2 cellular contexts compared by ENCODE assay signal in the genomic region with DNA sequence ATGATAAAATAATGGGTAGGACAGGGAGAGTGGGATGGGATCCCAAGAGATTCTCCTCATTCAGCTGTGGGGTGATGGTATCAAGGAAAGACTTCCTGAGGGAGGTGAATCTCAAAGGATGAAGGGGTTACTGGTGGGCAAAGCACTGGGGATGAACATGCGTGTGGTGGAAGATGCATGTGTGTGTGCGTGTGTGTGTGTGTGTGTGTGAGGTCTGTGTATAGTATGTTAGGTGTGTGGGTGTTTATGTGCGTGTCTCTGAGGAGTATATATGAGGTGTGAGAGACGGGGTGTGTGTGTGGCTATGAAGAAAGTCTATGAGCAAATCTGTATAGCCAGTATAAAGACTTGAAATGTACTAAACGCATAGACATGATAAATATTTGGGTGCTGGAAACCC.
TF ChIP-seq lines count a peak whose summit lies in the region.

No MANE protein-coding gene starts in this region.

TF ChIP-seq in GM23338, 12 proteins besides CTCF, POLR2A, EP300 and RAD21 (continued from another document):
- TF ChIP-seq, protein P1, sequence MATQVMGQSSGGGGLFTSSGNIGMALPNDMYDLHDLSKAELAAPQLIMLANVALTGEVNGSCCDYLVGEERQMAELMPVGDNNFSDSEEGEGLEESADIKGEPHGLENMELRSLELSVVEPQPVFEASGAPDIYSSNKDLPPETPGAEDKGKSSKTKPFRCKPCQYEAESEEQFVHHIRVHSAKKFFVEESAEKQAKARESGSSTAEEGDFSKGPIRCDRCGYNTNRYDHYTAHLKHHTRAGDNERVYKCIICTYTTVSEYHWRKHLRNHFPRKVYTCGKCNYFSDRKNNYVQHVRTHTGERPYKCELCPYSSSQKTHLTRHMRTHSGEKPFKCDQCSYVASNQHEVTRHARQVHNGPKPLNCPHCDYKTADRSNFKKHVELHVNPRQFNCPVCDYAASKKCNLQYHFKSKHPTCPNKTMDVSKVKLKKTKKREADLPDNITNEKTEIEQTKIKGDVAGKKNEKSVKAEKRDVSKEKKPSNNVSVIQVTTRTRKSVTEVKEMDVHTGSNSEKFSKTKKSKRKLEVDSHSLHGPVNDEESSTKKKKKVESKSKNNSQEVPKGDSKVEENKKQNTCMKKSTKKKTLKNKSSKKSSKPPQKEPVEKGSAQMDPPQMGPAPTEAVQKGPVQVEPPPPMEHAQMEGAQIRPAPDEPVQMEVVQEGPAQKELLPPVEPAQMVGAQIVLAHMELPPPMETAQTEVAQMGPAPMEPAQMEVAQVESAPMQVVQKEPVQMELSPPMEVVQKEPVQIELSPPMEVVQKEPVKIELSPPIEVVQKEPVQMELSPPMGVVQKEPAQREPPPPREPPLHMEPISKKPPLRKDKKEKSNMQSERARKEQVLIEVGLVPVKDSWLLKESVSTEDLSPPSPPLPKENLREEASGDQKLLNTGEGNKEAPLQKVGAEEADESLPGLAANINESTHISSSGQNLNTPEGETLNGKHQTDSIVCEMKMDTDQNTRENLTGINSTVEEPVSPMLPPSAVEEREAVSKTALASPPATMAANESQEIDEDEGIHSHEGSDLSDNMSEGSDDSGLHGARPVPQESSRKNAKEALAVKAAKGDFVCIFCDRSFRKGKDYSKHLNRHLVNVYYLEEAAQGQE (IDR thresholded peaks at IDR 0.05; ENCODE audit: unreplicated experiment), result no peak
- no peak for TF ChIP-seq JUNB (IDR thresholded peaks at IDR 0.05; ENCODE audit: unreplicated experiment)

TF ChIP-seq in K562, 482 proteins besides CTCF, POLR2A, EP300 and RAD21 (continued from another document):
- TF ChIP-seq, protein P2, sequence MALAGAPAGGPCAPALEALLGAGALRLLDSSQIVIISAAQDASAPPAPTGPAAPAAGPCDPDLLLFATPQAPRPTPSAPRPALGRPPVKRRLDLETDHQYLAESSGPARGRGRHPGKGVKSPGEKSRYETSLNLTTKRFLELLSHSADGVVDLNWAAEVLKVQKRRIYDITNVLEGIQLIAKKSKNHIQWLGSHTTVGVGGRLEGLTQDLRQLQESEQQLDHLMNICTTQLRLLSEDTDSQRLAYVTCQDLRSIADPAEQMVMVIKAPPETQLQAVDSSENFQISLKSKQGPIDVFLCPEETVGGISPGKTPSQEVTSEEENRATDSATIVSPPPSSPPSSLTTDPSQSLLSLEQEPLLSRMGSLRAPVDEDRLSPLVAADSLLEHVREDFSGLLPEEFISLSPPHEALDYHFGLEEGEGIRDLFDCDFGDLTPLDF (CRISPR knock-in tag; IDR thresholded peaks at IDR 0.05), result no peak
- TF ChIP-seq, protein P3, sequence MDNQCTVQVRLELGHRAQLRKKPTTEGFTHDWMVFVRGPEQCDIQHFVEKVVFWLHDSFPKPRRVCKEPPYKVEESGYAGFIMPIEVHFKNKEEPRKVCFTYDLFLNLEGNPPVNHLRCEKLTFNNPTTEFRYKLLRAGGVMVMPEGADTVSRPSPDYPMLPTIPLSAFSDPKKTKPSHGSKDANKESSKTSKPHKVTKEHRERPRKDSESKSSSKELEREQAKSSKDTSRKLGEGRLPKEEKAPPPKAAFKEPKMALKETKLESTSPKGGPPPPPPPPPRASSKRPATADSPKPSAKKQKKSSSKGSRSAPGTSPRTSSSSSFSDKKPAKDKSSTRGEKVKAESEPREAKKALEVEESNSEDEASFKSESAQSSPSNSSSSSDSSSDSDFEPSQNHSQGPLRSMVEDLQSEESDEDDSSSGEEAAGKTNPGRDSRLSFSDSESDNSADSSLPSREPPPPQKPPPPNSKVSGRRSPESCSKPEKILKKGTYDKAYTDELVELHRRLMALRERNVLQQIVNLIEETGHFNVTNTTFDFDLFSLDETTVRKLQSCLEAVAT (IDR thresholded peaks at IDR 0.05), result peak; percentile 27 to 58; a peak in 1 of 4 replicates
- TF ChIP-seq GATAD2B (IDR thresholded peaks at IDR 0.05; ENCODE audit: borderline replicate concordance) (no peak), ZKSCAN1 (IDR thresholded peaks at IDR 0.05; ENCODE audit: low read depth, low read length) (no peak), L3MBTL2 (IDR thresholded peaks at IDR 0.05) (no peak), FOXA3 (CRISPR knock-in tag; conservative IDR thresholded peaks at IDR 0.05 in 1 of 2, IDR thresholded peaks at IDR 0.05 in 1 of 2) (no peak), CBX2 (IDR thresholded peaks at IDR 0.05; ENCODE audit: insufficient read depth, low read length, poor library complexity, severe bottlenecking) (no peak), ZNF263 (CRISPR knock-in tag; IDR thresholded peaks at IDR 0.05; ENCODE audit: borderline replicate concordance) (no peak), TFAM (CRISPR knock-in tag; conservative IDR thresholded peaks at IDR 0.05) (no peak), NFIC (IDR thresholded peaks at IDR 0.05) (no peak), GABPB2 (CRISPR knock-in tag; conservative IDR thresholded peaks at IDR 0.05) (no peak), E2F3 (CRISPR knock-in tag; IDR thresholded peaks at IDR 0.05) (no peak), LARP7 (IDR thresholded peaks at IDR 0.05) (peak; percentile 83; the same call in 1 of the 2 replicates)
- TF ChIP-seq, protein P4, sequence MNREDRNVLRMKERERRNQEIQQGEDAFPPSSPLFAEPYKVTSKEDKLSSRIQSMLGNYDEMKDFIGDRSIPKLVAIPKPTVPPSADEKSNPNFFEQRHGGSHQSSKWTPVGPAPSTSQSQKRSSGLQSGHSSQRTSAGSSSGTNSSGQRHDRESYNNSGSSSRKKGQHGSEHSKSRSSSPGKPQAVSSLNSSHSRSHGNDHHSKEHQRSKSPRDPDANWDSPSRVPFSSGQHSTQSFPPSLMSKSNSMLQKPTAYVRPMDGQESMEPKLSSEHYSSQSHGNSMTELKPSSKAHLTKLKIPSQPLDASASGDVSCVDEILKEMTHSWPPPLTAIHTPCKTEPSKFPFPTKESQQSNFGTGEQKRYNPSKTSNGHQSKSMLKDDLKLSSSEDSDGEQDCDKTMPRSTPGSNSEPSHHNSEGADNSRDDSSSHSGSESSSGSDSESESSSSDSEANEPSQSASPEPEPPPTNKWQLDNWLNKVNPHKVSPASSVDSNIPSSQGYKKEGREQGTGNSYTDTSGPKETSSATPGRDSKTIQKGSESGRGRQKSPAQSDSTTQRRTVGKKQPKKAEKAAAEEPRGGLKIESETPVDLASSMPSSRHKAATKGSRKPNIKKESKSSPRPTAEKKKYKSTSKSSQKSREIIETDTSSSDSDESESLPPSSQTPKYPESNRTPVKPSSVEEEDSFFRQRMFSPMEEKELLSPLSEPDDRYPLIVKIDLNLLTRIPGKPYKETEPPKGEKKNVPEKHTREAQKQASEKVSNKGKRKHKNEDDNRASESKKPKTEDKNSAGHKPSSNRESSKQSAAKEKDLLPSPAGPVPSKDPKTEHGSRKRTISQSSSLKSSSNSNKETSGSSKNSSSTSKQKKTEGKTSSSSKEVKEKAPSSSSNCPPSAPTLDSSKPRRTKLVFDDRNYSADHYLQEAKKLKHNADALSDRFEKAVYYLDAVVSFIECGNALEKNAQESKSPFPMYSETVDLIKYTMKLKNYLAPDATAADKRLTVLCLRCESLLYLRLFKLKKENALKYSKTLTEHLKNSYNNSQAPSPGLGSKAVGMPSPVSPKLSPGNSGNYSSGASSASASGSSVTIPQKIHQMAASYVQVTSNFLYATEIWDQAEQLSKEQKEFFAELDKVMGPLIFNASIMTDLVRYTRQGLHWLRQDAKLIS (CRISPR knock-in tag; IDR thresholded peaks at IDR 0.05), result no peak
- TF ChIP-seq, protein P5, sequence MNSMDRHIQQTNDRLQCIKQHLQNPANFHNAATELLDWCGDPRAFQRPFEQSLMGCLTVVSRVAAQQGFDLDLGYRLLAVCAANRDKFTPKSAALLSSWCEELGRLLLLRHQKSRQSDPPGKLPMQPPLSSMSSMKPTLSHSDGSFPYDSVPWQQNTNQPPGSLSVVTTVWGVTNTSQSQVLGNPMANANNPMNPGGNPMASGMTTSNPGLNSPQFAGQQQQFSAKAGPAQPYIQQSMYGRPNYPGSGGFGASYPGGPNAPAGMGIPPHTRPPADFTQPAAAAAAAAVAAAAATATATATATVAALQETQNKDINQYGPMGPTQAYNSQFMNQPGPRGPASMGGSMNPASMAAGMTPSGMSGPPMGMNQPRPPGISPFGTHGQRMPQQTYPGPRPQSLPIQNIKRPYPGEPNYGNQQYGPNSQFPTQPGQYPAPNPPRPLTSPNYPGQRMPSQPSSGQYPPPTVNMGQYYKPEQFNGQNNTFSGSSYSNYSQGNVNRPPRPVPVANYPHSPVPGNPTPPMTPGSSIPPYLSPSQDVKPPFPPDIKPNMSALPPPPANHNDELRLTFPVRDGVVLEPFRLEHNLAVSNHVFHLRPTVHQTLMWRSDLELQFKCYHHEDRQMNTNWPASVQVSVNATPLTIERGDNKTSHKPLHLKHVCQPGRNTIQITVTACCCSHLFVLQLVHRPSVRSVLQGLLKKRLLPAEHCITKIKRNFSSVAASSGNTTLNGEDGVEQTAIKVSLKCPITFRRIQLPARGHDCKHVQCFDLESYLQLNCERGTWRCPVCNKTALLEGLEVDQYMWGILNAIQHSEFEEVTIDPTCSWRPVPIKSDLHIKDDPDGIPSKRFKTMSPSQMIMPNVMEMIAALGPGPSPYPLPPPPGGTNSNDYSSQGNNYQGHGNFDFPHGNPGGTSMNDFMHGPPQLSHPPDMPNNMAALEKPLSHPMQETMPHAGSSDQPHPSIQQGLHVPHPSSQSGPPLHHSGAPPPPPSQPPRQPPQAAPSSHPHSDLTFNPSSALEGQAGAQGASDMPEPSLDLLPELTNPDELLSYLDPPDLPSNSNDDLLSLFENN (IDR thresholded peaks at IDR 0.05; ENCODE audit: low read depth in 2 of 2, low read length in 2 of 2), result no peak
- TF ChIP-seq, protein P6, sequence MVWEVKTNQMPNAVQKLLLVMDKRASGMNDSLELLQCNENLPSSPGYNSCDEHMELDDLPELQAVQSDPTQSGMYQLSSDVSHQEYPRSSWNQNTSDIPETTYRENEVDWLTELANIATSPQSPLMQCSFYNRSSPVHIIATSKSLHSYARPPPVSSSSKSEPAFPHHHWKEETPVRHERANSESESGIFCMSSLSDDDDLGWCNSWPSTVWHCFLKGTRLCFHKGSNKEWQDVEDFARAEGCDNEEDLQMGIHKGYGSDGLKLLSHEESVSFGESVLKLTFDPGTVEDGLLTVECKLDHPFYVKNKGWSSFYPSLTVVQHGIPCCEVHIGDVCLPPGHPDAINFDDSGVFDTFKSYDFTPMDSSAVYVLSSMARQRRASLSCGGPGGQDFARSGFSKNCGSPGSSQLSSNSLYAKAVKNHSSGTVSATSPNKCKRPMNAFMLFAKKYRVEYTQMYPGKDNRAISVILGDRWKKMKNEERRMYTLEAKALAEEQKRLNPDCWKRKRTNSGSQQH (CRISPR knock-in tag; IDR thresholded peaks at IDR 0.05), result peak; percentile 36; the same call in 1 of the 2 replicates
- TF ChIP-seq, protein P7, sequence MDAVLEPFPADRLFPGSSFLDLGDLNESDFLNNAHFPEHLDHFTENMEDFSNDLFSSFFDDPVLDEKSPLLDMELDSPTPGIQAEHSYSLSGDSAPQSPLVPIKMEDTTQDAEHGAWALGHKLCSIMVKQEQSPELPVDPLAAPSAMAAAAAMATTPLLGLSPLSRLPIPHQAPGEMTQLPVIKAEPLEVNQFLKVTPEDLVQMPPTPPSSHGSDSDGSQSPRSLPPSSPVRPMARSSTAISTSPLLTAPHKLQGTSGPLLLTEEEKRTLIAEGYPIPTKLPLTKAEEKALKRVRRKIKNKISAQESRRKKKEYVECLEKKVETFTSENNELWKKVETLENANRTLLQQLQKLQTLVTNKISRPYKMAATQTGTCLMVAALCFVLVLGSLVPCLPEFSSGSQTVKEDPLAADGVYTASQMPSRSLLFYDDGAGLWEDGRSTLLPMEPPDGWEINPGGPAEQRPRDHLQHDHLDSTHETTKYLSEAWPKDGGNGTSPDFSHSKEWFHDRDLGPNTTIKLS (IDR thresholded peaks at IDR 0.05; ENCODE audit: borderline replicate concordance, low read depth), result no peak
- TF ChIP-seq, protein P8, sequence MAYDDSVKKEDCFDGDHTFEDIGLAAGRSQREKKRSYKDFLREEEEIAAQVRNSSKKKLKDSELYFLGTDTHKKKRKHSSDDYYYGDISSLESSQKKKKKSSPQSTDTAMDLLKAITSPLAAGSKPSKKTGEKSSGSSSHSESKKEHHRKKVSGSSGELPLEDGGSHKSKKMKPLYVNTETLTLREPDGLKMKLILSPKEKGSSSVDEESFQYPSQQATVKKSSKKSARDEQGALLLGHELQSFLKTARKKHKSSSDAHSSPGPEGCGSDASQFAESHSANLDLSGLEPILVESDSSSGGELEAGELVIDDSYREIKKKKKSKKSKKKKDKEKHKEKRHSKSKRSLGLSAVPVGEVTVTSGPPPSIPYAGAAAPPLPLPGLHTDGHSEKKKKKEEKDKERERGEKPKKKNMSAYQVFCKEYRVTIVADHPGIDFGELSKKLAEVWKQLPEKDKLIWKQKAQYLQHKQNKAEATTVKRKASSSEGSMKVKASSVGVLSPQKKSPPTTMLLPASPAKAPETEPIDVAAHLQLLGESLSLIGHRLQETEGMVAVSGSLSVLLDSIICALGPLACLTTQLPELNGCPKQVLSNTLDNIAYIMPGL (CRISPR knock-in tag; IDR thresholded peaks at IDR 0.05), result no peak
